Comparison of ENCODE assay signal across 9 cellular contexts in genomic region chr17:19111111-19111711, GRCh38. TPM values are rescaled to one million over a fixed set of nuclear protein-coding genes. Genes with fewer than 3 reads are reported as not detected.
DNase-seq lines count a peak whose midpoint lies in the region; ATAC-seq, FAIRE-seq and TF ChIP-seq lines count a peak whose summit lies in the region.
"Not testable (repeated sequence)": the region's sequence is repeated elsewhere in the genome, so short reads cannot be mapped to it uniquely, and the experiment has no call there.
"Had no signal": no experiment of that assay in that cellular context is flagged by ENCODE, and none has a peak within 500 bp of the region (broad histone marks: within the 10 kb centered on the region; RNA-seq: fewer than 3 reads in every experiment).

No MANE protein-coding gene starts in this region.

- not testable (repeated sequence) for H3K27ac ChIP-seq in Panc1 (ENCODE audit: low read length); mesenchymal stem cell (ENCODE audit: low read length, poor library complexity, severe bottlenecking)
- peak overlapping the region; percentile 34 for H3K27ac ChIP-seq in endothelial cell of umbilical vein (ENCODE audit: insufficient read depth, low read depth, low read length)

- not testable (repeated sequence) for H3K23ac ChIP-seq in mesenchymal stem cell (ENCODE audit: low read length in 2 of 2)

- POLR2A ChIA-PET in Panc1 (lab: Charles Lee); endothelial cell of umbilical vein (lab: Charles Lee): not testable (repeated sequence)

- not testable (repeated sequence) for H3K18ac ChIP-seq in mesenchymal stem cell (ENCODE audit: low read depth in 1 of 2, low read length in 2 of 2)

- not testable (repeated sequence) for H3K9me1 ChIP-seq in endothelial cell of umbilical vein (replicated peaks; ENCODE audit: control insufficient read depth, extremely low read depth, insufficient read depth, low read length)

- H3K36me3 Mint-ChIP-seq in activated T-cell treated with anti-CD3 and anti-CD28 coated beads, Interleukin-2, amount 50 U/mL, for 4 hours (ENCODE audit: insufficient read depth): not testable (repeated sequence)

- not testable (repeated sequence) for H2BK120ac ChIP-seq in mesenchymal stem cell (ENCODE audit: low read depth, low read length)

- not testable (repeated sequence) for H3K4me1 ChIP-seq in Panc1 (ENCODE audit: control insufficient read depth, insufficient read depth, low read length); endothelial cell of umbilical vein (ENCODE audit: control insufficient read depth, extremely low read depth, insufficient read depth, low read length); mesenchymal stem cell (ENCODE audit: control insufficient read depth, insufficient read depth, low read depth, low read length)

- not testable (repeated sequence) for TF ChIP-seq POLR2A in endothelial cell of umbilical vein (IDR thresholded peaks at IDR 0.05; ENCODE audit: low read depth, low read length)

- not testable (repeated sequence) for H2AK5ac ChIP-seq in mesenchymal stem cell (ENCODE audit: low read length, severe bottlenecking)

- not testable (repeated sequence) for H3K9me3 ChIP-seq in Panc1 (ENCODE audit: control insufficient read depth, insufficient read depth, low read depth, low read length); endothelial cell of umbilical vein (replicated peaks; ENCODE audit: control insufficient read depth, insufficient read depth, low read length); mesenchymal stem cell (ENCODE audit: control insufficient read depth, low read length)

- not testable (repeated sequence) for FAIRE-seq in endothelial cell of umbilical vein (lab: Jason Lieb, UNC)

- not testable (repeated sequence) for TF ChIP-seq CTCF in AG10803 (conservative IDR thresholded peaks at IDR 0.05; ENCODE audit: low read length); endothelial cell of umbilical vein (IDR thresholded peaks at IDR 0.05; ENCODE audit: extremely low read depth in 1 of 2, insufficient read depth in 1 of 2, low read depth in 1 of 2, low read length in 2 of 2)
- peak; percentile 76 for TF ChIP-seq CTCF in Panc1 (IDR thresholded peaks at IDR 0.05)

- H3K27me3 Mint-ChIP-seq in activated T-cell treated with anti-CD3 and anti-CD28 coated beads, Interleukin-2, amount 50 U/mL, for 4 hours (ENCODE audit: low read depth): not testable (repeated sequence)

- H3K9me3 Mint-ChIP-seq in activated T-cell treated with anti-CD3 and anti-CD28 coated beads, Interleukin-2, amount 50 U/mL, for 4 hours: not testable (repeated sequence)

- not testable (repeated sequence) for H3K27me3 ChIP-seq in Panc1 (ENCODE audit: control insufficient read depth, insufficient read depth, low read length); endothelial cell of umbilical vein (ENCODE audit: control insufficient read depth in 2 of 2, insufficient read depth in 2 of 2, low read length in 2 of 2); mesenchymal stem cell (ENCODE audit: control insufficient read depth in 1 of 2, insufficient read depth in 1 of 2, low read length in 2 of 2)

- H2BK15ac ChIP-seq in mesenchymal stem cell (ENCODE audit: low read depth, poor library complexity, severe bottlenecking): not testable (repeated sequence)

- dilution Hi-C loops in endothelial cell of umbilical vein (cut with MboI; ENCODE audit: extremely low pct_ligation_motif_present, low sequenced_read_pairs): not testable (repeated sequence)

- not testable (repeated sequence) for H4K91ac ChIP-seq in mesenchymal stem cell (ENCODE audit: low read length)

- H2BK12ac ChIP-seq in mesenchymal stem cell (ENCODE audit: low read length in 2 of 2): not testable (repeated sequence)

- H3K4me1 Mint-ChIP-seq in activated T-cell treated with anti-CD3 and anti-CD28 coated beads, Interleukin-2, amount 50 U/mL, for 4 hours (ENCODE audit: low read depth): not testable (repeated sequence)

- peak overlapping the region; percentile 59 for H3K4me3 ChIP-seq in AG10803 (ENCODE audit: low read length)
- H3K4me3 ChIP-seq in Panc1 (ENCODE audit: low read depth in 2 of 2, low read length in 2 of 2): peak overlapping the region; percentile 24 to 46
- H3K4me3 ChIP-seq in endothelial cell of umbilical vein (replicated peaks in 1 of 3; ENCODE audit: insufficient read depth in 1 of 3, low read depth in 1 of 3, low read length in 3 of 3): peak overlapping the region in 2 of 3 experiments; percentile 26 to 48
- H3K4me3 ChIP-seq in mesenchymal stem cell (ENCODE audit: insufficient read depth in 1 of 2, low read depth in 1 of 2, low read length in 2 of 2): peak overlapping the region in 1 of 2 experiments; percentile 67

- not testable (repeated sequence) for H3K79me1 ChIP-seq in mesenchymal stem cell (replicated peaks; ENCODE audit: low read length, poor library complexity, severe bottlenecking)

- H3K4me2 ChIP-seq in endothelial cell of umbilical vein (ENCODE audit: insufficient read depth, low read length): peak overlapping the region; percentile 62
- peak overlapping the region; percentile 56 for H3K4me2 ChIP-seq in mesenchymal stem cell (ENCODE audit: low read length, poor library complexity, severe bottlenecking)

- H4K20me1 ChIP-seq in endothelial cell of umbilical vein (replicated peaks; ENCODE audit: control insufficient read depth, extremely low read depth, insufficient read depth, low read length): not testable (repeated sequence)

- not testable (repeated sequence) for H3K79me2 ChIP-seq in endothelial cell of umbilical vein (ENCODE audit: control insufficient read depth, insufficient read depth, low read length)

- 0% methylated on average over 5 of the region's 39 CpGs for WGBS in mesenchymal stem cell

- H4K8ac ChIP-seq in mesenchymal stem cell (ENCODE audit: low read length): not testable (repeated sequence)

- not testable (repeated sequence) for H2AFZ ChIP-seq in endothelial cell of umbilical vein (ENCODE audit: low read depth, low read length); mesenchymal stem cell (ENCODE audit: low read depth, low read length)

- not testable (repeated sequence) for H3K14ac ChIP-seq in mesenchymal stem cell (ENCODE audit: low read length in 2 of 2)

- H3K4ac ChIP-seq in mesenchymal stem cell (ENCODE audit: low read depth in 1 of 2, low read length in 2 of 2): not testable (repeated sequence)

- H3K36me3 ChIP-seq in Panc1 (ENCODE audit: control insufficient read depth, insufficient read depth, low read length); endothelial cell of umbilical vein (ENCODE audit: control insufficient read depth in 2 of 2, extremely low read depth in 1 of 2, insufficient read depth in 2 of 2, low read length in 2 of 2); mesenchymal stem cell (ENCODE audit: control insufficient read depth in 1 of 2, insufficient read depth in 2 of 2, low read depth in 1 of 2, low read length in 2 of 2): not testable (repeated sequence)

- not testable (repeated sequence) for BruUV-seq in Panc1 (replicated peaks; lab: Mats Ljungman, UMichigan)
- TSS peak; percentile 71 for BruUV-seq in endothelial cell of umbilical vein (replicated peaks; lab: Mats Ljungman, UMichigan)

- in situ Hi-C loops in Panc1 (cut with HindIII; ENCODE audit: low pct_unique_long_range_greater_than_20kb, low sequenced_read_pairs): not testable (repeated sequence)

- peak; percentile 65 for ATAC-seq in GM19025 (IDR thresholded peaks at IDR 0.05; ENCODE audit: low read depth, unreplicated experiment)
- ATAC-seq in HG02981 (IDR thresholded peaks at IDR 0.05; ENCODE audit: unreplicated experiment): peak; percentile 54
- peak; percentile 85 for ATAC-seq in Panc1
- ATAC-seq in activated T-cell treated with anti-CD3 and anti-CD28 coated beads, Interleukin-2, amount 50 U/mL, for 4 hours: peak; percentile 61 to 64

- DNase-seq in AG10803 (ENCODE audit: low read depth) (peak; percentile 56), mesenchymal stem cell (peak; percentile 44)
- DNase-seq in Panc1 (ENCODE audit: low read depth, low spot score); endothelial cell of umbilical vein (ENCODE audit: low read depth, low spot score): not testable (repeated sequence)
- DNase-seq in activated T-cell treated with anti-CD3 and anti-CD28 coated beads, Interleukin-2, amount 50 U/mL, for 4 hours: peak; percentile 34
- DNase-seq in stimulated activated CD4-positive, alpha-beta T cell treated with anti-CD3 and anti-CD28 coated beads, Interleukin-15, amount 100 ng/mL, for 24 hours: peak; percentile 57

- intact Hi-C loops in Panc1 (cut with micrococcal nuclease; ENCODE audit: unreplicated experiment); endothelial cell of umbilical vein (cut with micrococcal nuclease): not testable (repeated sequence)

- peak overlapping the region; percentile 67 for H3K4me3 Mint-ChIP-seq in activated T-cell treated with anti-CD3 and anti-CD28 coated beads, Interleukin-2, amount 50 U/mL, for 4 hours

- not testable (repeated sequence) for H2BK5ac ChIP-seq in mesenchymal stem cell (ENCODE audit: low read depth, low read length, poor library complexity, severe bottlenecking)

- H3K9ac ChIP-seq in endothelial cell of umbilical vein (replicated peaks; ENCODE audit: extremely low read depth, insufficient read depth, low read length): not testable (repeated sequence)
- peak overlapping the region; percentile 77 for H3K9ac ChIP-seq in mesenchymal stem cell (ENCODE audit: low read length)

- CTCF ChIA-PET in Panc1 (lab: Charles Lee); endothelial cell of umbilical vein (lab: Charles Lee): not testable (repeated sequence)

RNA-seq across cellular contexts. Expression of gene GRAPL, which starts 16.2 kb away (rescaled TPM):
- 0.31 TPM for total RNA-seq in Panc1 (2021; ENCODE audit: unreplicated experiment)
- not detected for polyA plus RNA-seq in Panc1 (2012; ENCODE audit: insufficient read length)
- total RNA-seq in activated T-cell treated with anti-CD3 and anti-CD28 coated beads, Interleukin-2, amount 50 U/mL, for 4 hours: 1 to 10 TPM; 1.4 to 2.5 (median 2.0) TPM
- total RNA-seq in endothelial cell of umbilical vein: 52.5 and 55.1 TPM in 2 replicates
- 20.7 and 22.8 TPM in 2 replicates for polyA plus RNA-seq in endothelial cell of umbilical vein
- 8.0 and 9.0 TPM in 2 replicates for polyA plus RNA-seq in endothelial cell of umbilical vein (2011; cell fraction: cytosol; rRNA removed)
- polyA plus RNA-seq in endothelial cell of umbilical vein (2011; cell fraction: nucleus; rRNA removed): 63.3 and 74.7 TPM in 2 replicates
- polyA plus RNA-seq in endothelial cell of umbilical vein (2012): 14.8 and 15.1 TPM in 2 replicates
- polyA minus RNA-seq in endothelial cell of umbilical vein: 35.8 and 44.0 TPM in 2 replicates
- polyA minus RNA-seq in endothelial cell of umbilical vein (2011; cell fraction: cytosol; rRNA and poly(A)+ RNA removed): not detected
- 37.3 and 55.9 TPM in 2 replicates for polyA minus RNA-seq in endothelial cell of umbilical vein (2011; cell fraction: nucleus; rRNA and poly(A)+ RNA removed)
- 0.04 TPM for polyA plus RNA-seq in mesenchymal stem cell (2013, experiment 1 of 2)
- polyA plus RNA-seq in mesenchymal stem cell (2013, experiment 2 of 2): 0.07 TPM
- total RNA-seq: M059J had no signal

Comparison
In these comparisons a context has a peak if more than half of its experiments do, and no peak if none do; other contexts are left out.
1. RNA of gene GRAPL, which starts 16.2 kb away (total RNA-seq): 52.5 to 55.1 TPM in endothelial cell of umbilical vein; 1.4 to 2.5 TPM in activated T-cell treated with anti-CD3 and anti-CD28 coated beads, Interleukin-2, amount 50 U/mL, for 4 hours and 0.31 TPM in Panc1 (single experiment); every median in the first group is over 10 times any median in the second.
2. Peak in every context shown above with its lines, with median percentiles within 50 percentile points of each other: ATAC-seq.